27 cellular contexts compared by ENCODE assay signal in genomic region chr4:13331827-13332226, GRCh38.
"Had no signal": no experiment of that assay in that cellular context is flagged by ENCODE, and none has a peak within 500 bp of the region (broad histone marks: within the 10 kb centered on the region; RNA-seq: fewer than 3 reads in every experiment).

No MANE protein-coding gene starts in this region.

- H3K4me1 Mint-ChIP-seq: activated B cell treated with CpG ODN at 0.5 μM for 24 hours; activated CD4-positive, alpha-beta T cell treated with anti-CD3 and anti-CD28 coated beads, Interleukin-2, amount 10 ng/mL, durations not matched to agents 24 days and 14 days; activated naive CD8-positive, alpha-beta T cell treated with anti-CD3 and anti-CD28 coated beads, Interleukin-2, amount 50 U/mL, for 24 hours; T-helper 17 cell had no signal

- H3K36me3 ChIP-seq: ascending aorta, MG63 had no signal

- H3K27me3 ChIP-seq: ascending aorta, body of pancreas, MG63 had no signal

- DNase-seq: activated B cell treated with CpG ODN at 0.5 μM for 24 hours; activated CD4-positive, alpha-beta memory T cell treated with anti-CD3 and anti-CD28 coated beads for 36 hours; activated CD4-positive, alpha-beta T cell treated with anti-CD3 and anti-CD28 coated beads for 1 hour; activated CD4-positive, alpha-beta T cell treated with anti-CD3 and anti-CD28 coated beads, Interleukin-2, amount 10 ng/mL, durations not matched to agents 24 days and 14 days; activated CD8-positive, alpha-beta memory T cell treated with anti-CD3 and anti-CD28 coated beads for 24 hours; activated effector memory CD4-positive, alpha-beta T cell treated with anti-CD3 and anti-CD28 coated beads, Interleukin-2, amount 50 U/mL, for 16 hours; activated naive CD4-positive, alpha-beta T cell treated with Interleukin-2 at 50 U/mL for 16 hours; activated naive CD8-positive, alpha-beta T cell treated with anti-CD3 and anti-CD28 coated beads, Interleukin-2, amount 50 U/mL, for 24 hours; activated T-cell treated with anti-CD3 and anti-CD28 coated beads, Interleukin-2, amount 50 U/mL, for 4 hours; amniotic stem cell; body of pancreas; MG63; MV-4-11; NCI-H1092 treated with DMSO at 0.1 percent for 48 hours; NCI-H1417 treated with DMSO at 0.1 percent for 48 hours; NCI-H1694; NCI-H446 treated with DMSO at 0.1 percent for 48 hours; NCI-H524 treated with DMSO at 0.1 percent for 48 hours; NCI-H774; NK-92 treated with Interleukin-12 subunit alpha and Interleukin-12 subunit beta, amount 100 ng/mL, for 24 hours; PC-3; SIG-M5; T-helper 17 cell; T-helper 9 cell had no signal

- H3K9me3 ChIP-seq: ascending aorta, body of pancreas, MG63 had no signal

- H3K9me3 Mint-ChIP-seq: activated B cell treated with CpG ODN at 0.5 μM for 24 hours; activated CD4-positive, alpha-beta T cell treated with anti-CD3 and anti-CD28 coated beads, Interleukin-2, amount 10 ng/mL, durations not matched to agents 24 days and 14 days; activated T-cell treated with anti-CD3 and anti-CD28 coated beads, Interleukin-2, amount 50 U/mL, for 4 hours had no signal

- ATAC-seq: activated naive CD4-positive, alpha-beta T cell treated with anti-CD3 and anti-CD28 coated beads, Interleukin-2, amount 50 U/mL, for 72 hours; activated naive CD8-positive, alpha-beta T cell treated with anti-CD3 and anti-CD28 coated beads, Interleukin-2, amount 50 U/mL, for 24 hours; activated T-cell treated with anti-CD3 and anti-CD28 coated beads, Interleukin-2, amount 50 U/mL, for 4 hours; body of pancreas; PC-3; T-helper 17 cell had no signal

- H3K4me3 ChIP-seq: ascending aorta, body of pancreas, MG63 had no signal

- H3K4me1 ChIP-seq: ascending aorta, body of pancreas had no signal

- H3K27me3 Mint-ChIP-seq: activated B cell treated with CpG ODN at 0.5 μM for 24 hours; activated CD4-positive, alpha-beta memory T cell treated with anti-CD3 and anti-CD28 coated beads for 36 hours; activated CD4-positive, alpha-beta T cell treated with anti-CD3 and anti-CD28 coated beads, Interleukin-2, amount 10 ng/mL, durations not matched to agents 24 days and 14 days; activated naive CD8-positive, alpha-beta T cell treated with anti-CD3 and anti-CD28 coated beads, Interleukin-2, amount 50 U/mL, for 24 hours; T-helper 17 cell had no signal

- H3K27ac Mint-ChIP-seq: activated B cell treated with CpG ODN at 0.5 μM for 24 hours; activated CD4-positive, alpha-beta memory T cell treated with anti-CD3 and anti-CD28 coated beads for 36 hours; activated CD4-positive, alpha-beta T cell treated with anti-CD3 and anti-CD28 coated beads, Interleukin-2, amount 10 ng/mL, durations not matched to agents 24 days and 14 days; activated naive CD4-positive, alpha-beta T cell treated with anti-CD3 and anti-CD28 coated beads, Interleukin-2, amount 50 U/mL, for 72 hours; activated naive CD8-positive, alpha-beta T cell treated with anti-CD3 and anti-CD28 coated beads, Interleukin-2, amount 50 U/mL, for 24 hours; T-helper 17 cell had no signal

- H3K27ac ChIP-seq: ascending aorta, body of pancreas, KMS-11 had no signal

- H3K4me3 Mint-ChIP-seq: activated B cell treated with CpG ODN at 0.5 μM for 24 hours; activated CD4-positive, alpha-beta memory T cell treated with anti-CD3 and anti-CD28 coated beads for 36 hours; activated CD4-positive, alpha-beta T cell treated with anti-CD3 and anti-CD28 coated beads, Interleukin-2, amount 10 ng/mL, durations not matched to agents 24 days and 14 days; activated naive CD8-positive, alpha-beta T cell treated with anti-CD3 and anti-CD28 coated beads, Interleukin-2, amount 50 U/mL, for 24 hours; activated T-cell treated with anti-CD3 and anti-CD28 coated beads, Interleukin-2, amount 50 U/mL, for 4 hours; T-helper 17 cell had no signal
